Comparison of ENCODE assay signal across 1 cellular context in the genomic region with DNA sequence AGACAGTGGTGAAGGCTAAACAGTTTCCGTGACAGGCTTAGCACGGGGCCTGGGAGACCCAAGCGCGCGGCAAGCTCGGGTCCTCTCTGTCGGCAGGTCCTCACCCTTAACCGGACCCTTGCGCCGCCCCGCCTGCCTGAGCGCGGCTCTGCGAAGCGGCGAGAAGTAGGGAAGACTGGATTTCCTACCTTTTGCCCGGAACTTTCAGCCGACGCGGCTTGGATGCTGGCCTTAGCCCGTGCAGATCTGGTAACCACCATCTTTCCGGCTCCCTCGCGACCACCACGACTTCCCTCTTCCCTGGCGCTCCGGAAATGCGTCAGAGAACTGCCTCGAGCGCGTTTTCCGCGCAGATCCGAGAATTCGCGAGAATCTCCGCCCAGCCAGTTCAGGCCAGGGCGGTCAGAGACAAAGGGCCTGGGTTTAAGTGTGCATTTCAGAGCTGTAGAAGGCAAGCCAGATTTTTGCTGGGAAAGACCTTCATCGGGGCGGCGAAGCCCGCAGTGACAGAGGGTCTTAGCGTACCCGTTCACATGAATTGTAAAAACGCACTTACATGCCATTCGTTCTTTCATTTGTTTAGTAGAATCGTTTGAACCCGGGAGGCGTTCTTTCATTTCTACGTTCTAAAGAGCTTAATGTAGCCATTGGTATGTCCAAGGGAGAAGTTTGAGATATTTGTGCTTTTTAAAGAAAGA.
TF ChIP-seq lines count a peak whose summit lies in the region.

A gene with protein sequence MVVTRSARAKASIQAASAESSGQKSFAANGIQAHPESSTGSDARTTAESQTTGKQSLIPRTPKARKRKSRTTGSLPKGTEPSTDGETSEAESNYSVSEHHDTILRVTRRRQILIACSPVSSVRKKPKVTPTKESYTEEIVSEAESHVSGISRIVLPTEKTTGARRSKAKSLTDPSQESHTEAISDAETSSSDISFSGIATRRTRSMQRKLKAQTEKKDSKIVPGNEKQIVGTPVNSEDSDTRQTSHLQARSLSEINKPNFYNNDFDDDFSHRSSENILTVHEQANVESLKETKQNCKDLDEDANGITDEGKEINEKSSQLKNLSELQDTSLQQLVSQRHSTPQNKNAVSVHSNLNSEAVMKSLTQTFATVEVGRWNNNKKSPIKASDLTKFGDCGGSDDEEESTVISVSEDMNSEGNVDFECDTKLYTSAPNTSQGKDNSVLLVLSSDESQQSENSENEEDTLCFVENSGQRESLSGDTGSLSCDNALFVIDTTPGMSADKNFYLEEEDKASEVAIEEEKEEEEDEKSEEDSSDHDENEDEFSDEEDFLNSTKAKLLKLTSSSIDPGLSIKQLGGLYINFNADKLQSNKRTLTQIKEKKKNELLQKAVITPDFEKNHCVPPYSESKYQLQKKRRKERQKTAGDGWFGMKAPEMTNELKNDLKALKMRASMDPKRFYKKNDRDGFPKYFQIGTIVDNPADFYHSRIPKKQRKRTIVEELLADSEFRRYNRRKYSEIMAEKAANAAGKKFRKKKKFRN (minus strand): TSS at position 318 of the 698 bp plus-strand sequence. CDS start 58 bp downstream, at position 260.

TF ChIP-seq in HepG2, 621 proteins besides CTCF, POLR2A, EP300 and RAD21 (continued from another document and continues in another):
- TF ChIP-seq, protein P1, sequence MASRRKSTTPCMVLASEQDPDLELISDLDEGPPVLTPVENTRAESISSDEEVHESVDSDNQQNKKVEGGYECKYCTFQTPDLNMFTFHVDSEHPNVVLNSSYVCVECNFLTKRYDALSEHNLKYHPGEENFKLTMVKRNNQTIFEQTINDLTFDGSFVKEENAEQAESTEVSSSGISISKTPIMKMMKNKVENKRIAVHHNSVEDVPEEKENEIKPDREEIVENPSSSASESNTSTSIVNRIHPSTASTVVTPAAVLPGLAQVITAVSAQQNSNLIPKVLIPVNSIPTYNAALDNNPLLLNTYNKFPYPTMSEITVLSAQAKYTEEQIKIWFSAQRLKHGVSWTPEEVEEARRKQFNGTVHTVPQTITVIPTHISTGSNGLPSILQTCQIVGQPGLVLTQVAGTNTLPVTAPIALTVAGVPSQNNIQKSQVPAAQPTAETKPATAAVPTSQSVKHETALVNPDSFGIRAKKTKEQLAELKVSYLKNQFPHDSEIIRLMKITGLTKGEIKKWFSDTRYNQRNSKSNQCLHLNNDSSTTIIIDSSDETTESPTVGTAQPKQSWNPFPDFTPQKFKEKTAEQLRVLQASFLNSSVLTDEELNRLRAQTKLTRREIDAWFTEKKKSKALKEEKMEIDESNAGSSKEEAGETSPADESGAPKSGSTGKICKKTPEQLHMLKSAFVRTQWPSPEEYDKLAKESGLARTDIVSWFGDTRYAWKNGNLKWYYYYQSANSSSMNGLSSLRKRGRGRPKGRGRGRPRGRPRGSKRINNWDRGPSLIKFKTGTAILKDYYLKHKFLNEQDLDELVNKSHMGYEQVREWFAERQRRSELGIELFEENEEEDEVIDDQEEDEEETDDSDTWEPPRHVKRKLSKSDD (CRISPR knock-in tag; IDR thresholded peaks at IDR 0.05; ENCODE audit: low read depth), result peak; percentile 83; the same call in 1 of the 2 replicates
- TF ChIP-seq NFIC (IDR thresholded peaks at IDR 0.05; ENCODE audit: low read length) (peak; percentile 53; the same call in 1 of the 2 replicates), ZNF839 (CRISPR knock-in tag; IDR thresholded peaks at IDR 0.05; ENCODE audit: borderline replicate concordance) (no peak), REXO4 (CRISPR knock-in tag; IDR thresholded peaks at IDR 0.05; ENCODE audit: borderline replicate concordance) (no peak), HOXA3 (CRISPR knock-in tag; IDR thresholded peaks at IDR 0.05) (peak; percentile 99), ZZZ3 (CRISPR knock-in tag; IDR thresholded peaks at IDR 0.05; ENCODE audit: borderline replicate concordance) (peak; percentile 78; the same call in 1 of the 2 replicates), RFXAP (CRISPR knock-in tag; IDR thresholded peaks at IDR 0.05; ENCODE audit: borderline replicate concordance) (peak; percentile 84; the same call in 1 of the 2 replicates), ZC3H13 (CRISPR knock-in tag; IDR thresholded peaks at IDR 0.05) (no peak), ZNF776 (CRISPR knock-in tag; IDR thresholded peaks at IDR 0.05) (no peak), ZFX (CRISPR knock-in tag; IDR thresholded peaks at IDR 0.05; ENCODE audit: low read depth) (peak; percentile 92; the same call in 1 of the 2 replicates), ZNF713 (CRISPR knock-in tag; IDR thresholded peaks at IDR 0.05) (no peak), ZNF343 (CRISPR knock-in tag; IDR thresholded peaks at IDR 0.05) (peak; percentile 30; the same call in 1 of the 2 replicates), KLF6 (CRISPR knock-in tag; IDR thresholded peaks at IDR 0.05) (no peak), KLF9 (CRISPR knock-in tag; IDR thresholded peaks at IDR 0.05; ENCODE audit: low read depth) (no peak), ZNF672 (CRISPR knock-in tag; IDR thresholded peaks at IDR 0.05) (no peak), PTBP1 (IDR thresholded peaks at IDR 0.05; ENCODE audit: low read depth, low read length, poor library complexity, severe bottlenecking) (no peak), NCOA5 (CRISPR knock-in tag; IDR thresholded peaks at IDR 0.05) (no peak), FIP1L1 (IDR thresholded peaks at IDR 0.05; ENCODE audit: borderline replicate concordance, insufficient read depth, low read depth, low read length) (no peak), ZNF264 (CRISPR knock-in tag; IDR thresholded peaks at IDR 0.05) (peak; percentile 59; the same call in 1 of the 2 replicates), CHD4 (IDR thresholded peaks at IDR 0.05; ENCODE audit: borderline replicate concordance, low read length) (no peak), ZEB1 (IDR thresholded peaks at IDR 0.05; ENCODE audit: insufficient replicate concordance, low read depth) (peak; percentile 15), ZNF543 (CRISPR knock-in tag; IDR thresholded peaks at IDR 0.05) (no peak), NONO (IDR thresholded peaks at IDR 0.05) (no peak), NONO (CRISPR knock-in tag; conservative IDR thresholded peaks at IDR 0.05) (peak; percentile 86), MYC (CRISPR knock-in tag; IDR thresholded peaks at IDR 0.05; ENCODE audit: borderline replicate concordance) (peak; percentile 91), ZNF720 (CRISPR knock-in tag; IDR thresholded peaks at IDR 0.05) (no peak), FOXA3 (CRISPR knock-in tag; IDR thresholded peaks at IDR 0.05) (peak; percentile 53), ZBTB42 (CRISPR knock-in tag; IDR thresholded peaks at IDR 0.05) (0 out of 2 replicates have a peak, but pooled peaks have one; percentile 62), HNF4G (IDR thresholded peaks at IDR 0.05; ENCODE audit: borderline replicate concordance, low read depth, low read length) (no peak), HNF4G (CRISPR knock-in tag; IDR thresholded peaks at IDR 0.05; ENCODE audit: borderline replicate concordance, low read depth) (no peak), FOXK2 (IDR thresholded peaks at IDR 0.05) (no peak), ZNF564 (CRISPR knock-in tag; IDR thresholded peaks at IDR 0.05) (no peak), SOX13 (IDR thresholded peaks at IDR 0.05) (peak; percentile 17; the same call in 1 of the 2 replicates), SOX13 (CRISPR knock-in tag; conservative IDR thresholded peaks at IDR 0.05 in 1 of 2, IDR thresholded peaks at IDR 0.05 in 1 of 2) (peak in 1 of 2 experiments; percentile 51; a peak in 1 of 4 replicates), ZNF333 (CRISPR knock-in tag; IDR thresholded peaks at IDR 0.05; ENCODE audit: borderline replicate concordance) (no peak), MED8 (CRISPR knock-in tag; IDR thresholded peaks at IDR 0.05; ENCODE audit: insufficient replicate concordance) (peak; percentile 66), ZNF557 (CRISPR knock-in tag; IDR thresholded peaks at IDR 0.05) (no peak), ZNF251 (CRISPR knock-in tag; IDR thresholded peaks at IDR 0.05) (no peak), ZNF607 (CRISPR knock-in tag; IDR thresholded peaks at IDR 0.05; ENCODE audit: borderline replicate concordance) (peak; percentile 78; the same call in 1 of the 2 replicates), MAFK (conservative IDR thresholded peaks at IDR 0.05 in 1 of 2, IDR thresholded peaks at IDR 0.05 in 1 of 2; ENCODE audit: low read length in 2 of 2) (no peak; a peak in 1 of 4 replicates), FOXP1 (IDR thresholded peaks at IDR 0.05) (no peak), FOXP1 (CRISPR knock-in tag; IDR thresholded peaks at IDR 0.05) (no peak), ZNF180 (CRISPR knock-in tag; IDR thresholded peaks at IDR 0.05; ENCODE audit: borderline replicate concordance, low read depth) (no peak), ZNF652 (CRISPR knock-in tag; IDR thresholded peaks at IDR 0.05; ENCODE audit: borderline replicate concordance, low read depth) (no peak)
- TF ChIP-seq, protein P2, sequence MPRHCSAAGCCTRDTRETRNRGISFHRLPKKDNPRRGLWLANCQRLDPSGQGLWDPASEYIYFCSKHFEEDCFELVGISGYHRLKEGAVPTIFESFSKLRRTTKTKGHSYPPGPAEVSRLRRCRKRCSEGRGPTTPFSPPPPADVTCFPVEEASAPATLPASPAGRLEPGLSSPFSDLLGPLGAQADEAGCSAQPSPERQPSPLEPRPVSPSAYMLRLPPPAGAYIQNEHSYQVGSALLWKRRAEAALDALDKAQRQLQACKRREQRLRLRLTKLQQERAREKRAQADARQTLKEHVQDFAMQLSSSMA (CRISPR knock-in tag; IDR thresholded peaks at IDR 0.05), result peak; percentile 45; the same call in 1 of the 2 replicates
- TF ChIP-seq, protein P3, sequence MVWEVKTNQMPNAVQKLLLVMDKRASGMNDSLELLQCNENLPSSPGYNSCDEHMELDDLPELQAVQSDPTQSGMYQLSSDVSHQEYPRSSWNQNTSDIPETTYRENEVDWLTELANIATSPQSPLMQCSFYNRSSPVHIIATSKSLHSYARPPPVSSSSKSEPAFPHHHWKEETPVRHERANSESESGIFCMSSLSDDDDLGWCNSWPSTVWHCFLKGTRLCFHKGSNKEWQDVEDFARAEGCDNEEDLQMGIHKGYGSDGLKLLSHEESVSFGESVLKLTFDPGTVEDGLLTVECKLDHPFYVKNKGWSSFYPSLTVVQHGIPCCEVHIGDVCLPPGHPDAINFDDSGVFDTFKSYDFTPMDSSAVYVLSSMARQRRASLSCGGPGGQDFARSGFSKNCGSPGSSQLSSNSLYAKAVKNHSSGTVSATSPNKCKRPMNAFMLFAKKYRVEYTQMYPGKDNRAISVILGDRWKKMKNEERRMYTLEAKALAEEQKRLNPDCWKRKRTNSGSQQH (CRISPR knock-in tag; IDR thresholded peaks at IDR 0.05; ENCODE audit: low read depth), result 0 out of 2 replicates have a peak, but pooled peaks have one; percentile 49
- TF ChIP-seq, protein P4, sequence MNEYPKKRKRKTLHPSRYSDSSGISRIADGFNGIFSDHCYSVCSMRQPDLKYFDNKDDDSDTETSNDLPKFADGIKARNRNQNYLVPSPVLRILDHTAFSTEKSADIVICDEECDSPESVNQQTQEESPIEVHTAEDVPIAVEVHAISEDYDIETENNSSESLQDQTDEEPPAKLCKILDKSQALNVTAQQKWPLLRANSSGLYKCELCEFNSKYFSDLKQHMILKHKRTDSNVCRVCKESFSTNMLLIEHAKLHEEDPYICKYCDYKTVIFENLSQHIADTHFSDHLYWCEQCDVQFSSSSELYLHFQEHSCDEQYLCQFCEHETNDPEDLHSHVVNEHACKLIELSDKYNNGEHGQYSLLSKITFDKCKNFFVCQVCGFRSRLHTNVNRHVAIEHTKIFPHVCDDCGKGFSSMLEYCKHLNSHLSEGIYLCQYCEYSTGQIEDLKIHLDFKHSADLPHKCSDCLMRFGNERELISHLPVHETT (CRISPR knock-in tag; conservative IDR thresholded peaks at IDR 0.05), result 0 out of 2 replicates have a peak, but pooled peaks have one; percentile 56
- TF ChIP-seq, protein P5, sequence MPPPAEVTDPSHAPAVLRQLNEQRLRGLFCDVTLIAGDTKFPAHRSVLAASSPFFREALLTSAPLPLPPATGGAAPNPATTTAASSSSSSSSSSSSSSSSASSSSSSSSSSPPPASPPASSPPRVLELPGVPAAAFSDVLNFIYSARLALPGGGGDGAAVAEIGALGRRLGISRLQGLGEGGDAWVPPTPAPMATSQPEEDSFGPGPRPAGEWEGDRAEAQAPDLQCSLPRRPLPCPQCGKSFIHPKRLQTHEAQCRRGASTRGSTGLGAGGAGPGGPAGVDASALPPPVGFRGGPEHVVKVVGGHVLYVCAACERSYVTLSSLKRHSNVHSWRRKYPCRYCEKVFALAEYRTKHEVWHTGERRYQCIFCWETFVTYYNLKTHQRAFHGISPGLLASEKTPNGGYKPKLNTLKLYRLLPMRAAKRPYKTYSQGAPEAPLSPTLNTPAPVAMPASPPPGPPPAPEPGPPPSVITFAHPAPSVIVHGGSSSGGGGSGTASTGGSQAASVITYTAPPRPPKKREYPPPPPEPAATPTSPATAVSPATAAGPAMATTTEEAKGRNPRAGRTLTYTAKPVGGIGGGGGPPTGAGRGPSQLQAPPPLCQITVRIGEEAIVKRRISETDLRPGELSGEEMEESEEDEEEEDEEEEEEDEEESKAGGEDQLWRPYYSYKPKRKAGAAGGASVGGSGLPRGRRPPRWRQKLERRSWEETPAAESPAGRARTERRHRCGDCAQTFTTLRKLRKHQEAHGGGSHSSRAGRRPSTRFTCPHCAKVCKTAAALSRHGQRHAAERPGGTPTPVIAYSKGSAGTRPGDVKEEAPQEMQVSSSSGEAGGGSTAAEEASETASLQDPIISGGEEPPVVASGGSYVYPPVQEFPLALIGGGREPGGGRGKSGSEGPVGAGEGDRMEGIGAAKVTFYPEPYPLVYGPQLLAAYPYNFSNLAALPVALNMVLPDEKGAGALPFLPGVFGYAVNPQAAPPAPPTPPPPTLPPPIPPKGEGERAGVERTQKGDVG (CRISPR knock-in tag; IDR thresholded peaks at IDR 0.05; ENCODE audit: borderline replicate concordance), result no peak
- TF ChIP-seq, protein P6, sequence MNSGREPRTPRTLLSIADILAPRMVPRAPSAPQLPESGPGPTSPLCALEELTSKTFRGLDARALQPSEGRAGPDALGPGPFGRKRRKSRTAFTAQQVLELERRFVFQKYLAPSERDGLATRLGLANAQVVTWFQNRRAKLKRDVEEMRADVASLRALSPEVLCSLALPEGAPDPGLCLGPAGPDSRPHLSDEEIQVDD (CRISPR knock-in tag; IDR thresholded peaks at IDR 0.05; ENCODE audit: borderline replicate concordance), result 0 out of 2 replicates have a peak, but pooled peaks have one; percentile 69
- TF ChIP-seq, protein P7, sequence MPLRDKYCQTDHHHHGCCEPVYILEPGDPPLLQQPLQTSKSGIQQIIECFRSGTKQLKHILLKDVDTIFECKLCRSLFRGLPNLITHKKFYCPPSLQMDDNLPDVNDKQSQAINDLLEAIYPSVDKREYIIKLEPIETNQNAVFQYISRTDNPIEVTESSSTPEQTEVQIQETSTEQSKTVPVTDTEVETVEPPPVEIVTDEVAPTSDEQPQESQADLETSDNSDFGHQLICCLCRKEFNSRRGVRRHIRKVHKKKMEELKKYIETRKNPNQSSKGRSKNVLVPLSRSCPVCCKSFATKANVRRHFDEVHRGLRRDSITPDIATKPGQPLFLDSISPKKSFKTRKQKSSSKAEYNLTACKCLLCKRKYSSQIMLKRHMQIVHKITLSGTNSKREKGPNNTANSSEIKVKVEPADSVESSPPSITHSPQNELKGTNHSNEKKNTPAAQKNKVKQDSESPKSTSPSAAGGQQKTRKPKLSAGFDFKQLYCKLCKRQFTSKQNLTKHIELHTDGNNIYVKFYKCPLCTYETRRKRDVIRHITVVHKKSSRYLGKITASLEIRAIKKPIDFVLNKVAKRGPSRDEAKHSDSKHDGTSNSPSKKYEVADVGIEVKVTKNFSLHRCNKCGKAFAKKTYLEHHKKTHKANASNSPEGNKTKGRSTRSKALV (CRISPR knock-in tag; IDR thresholded peaks at IDR 0.05), result peak; percentile 35; the same call in 1 of the 2 replicates
- TF ChIP-seq, protein P8, sequence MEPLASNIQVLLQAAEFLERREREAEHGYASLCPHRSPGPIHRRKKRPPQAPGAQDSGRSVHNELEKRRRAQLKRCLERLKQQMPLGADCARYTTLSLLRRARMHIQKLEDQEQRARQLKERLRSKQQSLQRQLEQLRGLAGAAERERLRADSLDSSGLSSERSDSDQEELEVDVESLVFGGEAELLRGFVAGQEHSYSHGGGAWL (CRISPR knock-in tag; IDR thresholded peaks at IDR 0.05), result peak; percentile 92
